Comparison of ENCODE assay signal across 11 cellular contexts in the genomic region with DNA sequence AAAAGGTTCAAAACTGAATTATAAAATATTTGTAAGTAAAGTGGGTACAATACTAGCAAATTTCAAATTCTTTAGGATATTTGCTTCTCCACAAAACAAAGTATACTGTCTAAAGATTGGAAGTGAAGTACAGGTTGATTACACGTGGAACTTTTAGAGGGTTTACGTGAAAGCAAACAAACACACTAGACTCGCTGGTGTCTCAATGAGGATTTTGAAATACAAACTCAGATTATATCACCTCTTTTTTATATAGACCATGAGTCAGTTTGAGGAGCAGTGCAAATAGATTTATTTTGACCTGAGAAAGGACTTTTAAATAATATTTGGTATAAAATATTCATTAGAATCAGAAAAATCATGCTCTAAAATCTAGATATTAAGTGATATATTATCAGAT.
"Had no signal": no experiment of that assay in that cellular context is flagged by ENCODE, and none has a peak within 500 bp of the region (broad histone marks: within the 10 kb centered on the region; RNA-seq: fewer than 3 reads in every experiment).

No MANE protein-coding gene starts in this region.

- H3K27ac ChIP-seq: GM23248 had no signal

- H3K9me3 ChIP-seq: HAP-1 had no signal

- H3K4me3 Mint-ChIP-seq: GM23338, H9, HFFc6 had no signal

- FAIRE-seq: H1, H54 had no signal

- H3K4me1 ChIP-seq: HAP-1 had no signal

- H3K4me1 Mint-ChIP-seq: GM23338, H9 had no signal

- H2AFZ ChIP-seq: GM23248, GM23338 had no signal

- H3K36me3 ChIP-seq: HAP-1 had no signal

- DNase-seq: GM23248, GOT3, H7, H9, HCEC 1CT, HFFc6 had no signal

- H3K4me2 ChIP-seq: GM23338 had no signal

- H3K9ac ChIP-seq: GM23248 had no signal

- H3K4me3 ChIP-seq: GM23248, GM23338, HAP-1 had no signal

- ATAC-seq: GM23338, HCT116 had no signal

- H3K27ac Mint-ChIP-seq: GM23338, H9, HFFc6 had no signal
